Comparison of ENCODE assay signal across 27 cellular contexts in the genomic region with DNA sequence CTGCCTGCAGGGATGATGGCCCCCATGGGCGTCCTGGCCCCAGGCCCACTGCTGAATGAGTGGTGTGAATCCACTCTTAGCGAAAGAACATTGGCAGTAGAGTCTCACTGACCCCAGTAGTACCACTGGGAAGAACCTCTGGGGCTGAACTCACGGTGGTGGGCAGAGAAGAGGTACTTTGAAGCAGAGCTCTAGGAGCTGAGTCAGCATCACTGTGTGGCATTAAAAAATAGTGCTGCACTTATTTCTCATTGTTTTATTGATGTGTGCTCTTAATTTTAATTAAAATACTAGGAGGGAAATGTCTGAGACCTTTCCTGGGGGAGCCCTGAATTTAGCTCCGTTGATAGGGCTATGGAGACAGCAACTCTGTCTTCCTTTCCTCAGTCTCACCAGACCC.
DNase-seq lines count a peak whose midpoint lies in the region; ATAC-seq, FAIRE-seq and TF ChIP-seq lines count a peak whose summit lies in the region.
"Had no signal": no experiment of that assay in that cellular context is flagged by ENCODE, and none has a peak within 500 bp of the region (broad histone marks: within the 10 kb centered on the region; RNA-seq: fewer than 3 reads in every experiment).

No MANE protein-coding gene starts in this region.

- H3K27me3 Mint-ChIP-seq in stimulated activated memory B cell treated with anti-CD40 and anti-IgM and Interleukin-4, amounts not matched to agents 10 μg/mL and 1 μg/mL and 100 μg/mL, for 72 hours, result peaks cover 9% of the 10 kb centered on the region

- H4K20me1 ChIP-seq in H1 (replicated peaks in 1 of 2; ENCODE audit: control insufficient read depth in 1 of 2, insufficient read depth in 2 of 2, low read length in 2 of 2), result no peaks in the 10 kb centered on the region
- H4K20me1 ChIP-seq: BLaER1 treated with 17β-estradiol and CSF1 and Interleukin-3, amounts not matched to agents 10 nM and 100 nM had no signal

- H2BK20ac ChIP-seq in H1 (ENCODE audit: low read length), result no peak overlapping the region

- no peak overlapping the region for H3K56ac ChIP-seq in H1 (replicated peaks; ENCODE audit: insufficient read length, low read depth, low read length)

- H3K23ac ChIP-seq in H1 (ENCODE audit: insufficient read length) (no peak overlapping the region), neuronal stem cell (ENCODE audit: low read depth, low read length, poor library complexity) (no peak overlapping the region)

- TF ChIP-seq CTCF in A549 (IDR thresholded peaks at IDR 0.05), result no peak
- TF ChIP-seq CTCF in H1 (IDR thresholded peaks at IDR 0.05; ENCODE audit: control extremely low read depth in 1 of 3, insufficient read depth in 1 of 3, low read depth in 1 of 3, low read length in 3 of 3), result no peak

- H3K4me1 Mint-ChIP-seq in stimulated activated memory B cell treated with anti-CD40 and anti-IgM and Interleukin-4, amounts not matched to agents 10 μg/mL and 1 μg/mL and 100 μg/mL, for 72 hours, result no peaks in the 10 kb centered on the region
- H3K4me1 Mint-ChIP-seq: B cell; CD4-positive, alpha-beta memory T cell; CD8-positive, alpha-beta memory T cell had no signal

- H3K9me3 Mint-ChIP-seq in stimulated activated memory B cell treated with anti-CD40 and anti-IgM and Interleukin-4, amounts not matched to agents 10 μg/mL and 1 μg/mL and 100 μg/mL, for 72 hours, result no peaks in the 10 kb centered on the region

- no peak overlapping the region for H3K27ac Mint-ChIP-seq in stimulated activated memory B cell treated with anti-CD40 and anti-IgM and Interleukin-4, amounts not matched to agents 10 μg/mL and 1 μg/mL and 100 μg/mL, for 72 hours
- H3K27ac Mint-ChIP-seq: B cell; CD4-positive, alpha-beta memory T cell had no signal

- H3K14ac ChIP-seq in H1 (ENCODE audit: insufficient read length) (no peak overlapping the region), neuronal stem cell (ENCODE audit: low read length) (peak overlapping the region; percentile 66)

- WGBS in A549 (ENCODE audit: missing lambda C conversion rate), result 25% methylated on average over 3 of the region's 4 CpGs
- 96% methylated on average over 4 of the region's 4 CpGs; no CpG with 5 or more reads in 1 of the 2 experiments for WGBS in H1 (ENCODE audit: extremely low coverage in 1 of 2, insufficient coverage in 1 of 2, insufficient read length in 1 of 2, insufficient replicate concordance in 2 of 2, low coverage in 1 of 2, low lambda C conversion rate in 2 of 2, missing lambda C conversion rate in 1 of 2), 2 experiments
- no CpG with 5 or more reads among the region's 4 CpGs for WGBS in neuronal stem cell (ENCODE audit: extremely low coverage in 2 of 2, insufficient read length in 2 of 2, insufficient replicate concordance in 1 of 2), 2 donors

- no peaks in the 10 kb centered on the region for H3K79me2 ChIP-seq in H1 (ENCODE audit: control insufficient read depth in 1 of 2, insufficient read depth in 2 of 2, low read length in 2 of 2)

- H2BK120ac ChIP-seq in H1 (replicated peaks; ENCODE audit: low read depth, low read length) (no peak overlapping the region), neuronal stem cell (ENCODE audit: low read depth, low read length) (no peak overlapping the region)

- no peak for ATAC-seq in A549
- ATAC-seq in stimulated activated memory B cell treated with anti-CD40 and anti-IgM and Interleukin-4, amounts not matched to agents 10 μg/mL and 1 μg/mL and 100 μg/mL, for 72 hours, result peak; percentile 28
- ATAC-seq: GM12878 had no signal

- H3K36me3 Mint-ChIP-seq in stimulated activated memory B cell treated with anti-CD40 and anti-IgM and Interleukin-4, amounts not matched to agents 10 μg/mL and 1 μg/mL and 100 μg/mL, for 72 hours, result no peaks in the 10 kb centered on the region
- H3K36me3 Mint-ChIP-seq: CD4-positive, alpha-beta memory T cell had no signal

- H3K23me2 ChIP-seq in H1 (ENCODE audit: low read depth, low read length), result no peaks in the 10 kb centered on the region; the same call in 1 of the 2 replicates

- H3K4me1 ChIP-seq in A549 (no peaks in the 10 kb centered on the region), H1 (replicated peaks in 1 of 4; ENCODE audit: control insufficient read depth in 3 of 4, insufficient read depth in 4 of 4, low read length in 3 of 4) (peaks cover 0 to 4% (median 4%) of the 10 kb centered on the region in 4 experiments; a peak in 3 of 7 replicates), neuronal stem cell (ENCODE audit: control insufficient read depth in 2 of 2, insufficient read depth in 1 of 2, low read depth in 1 of 2, low read length in 2 of 2) (peaks cover 0 to 1% of the 10 kb centered on the region in 2 donors)

- no peak overlapping the region for H2BK5ac ChIP-seq in H1 (ENCODE audit: low read depth, low read length)
- H2BK5ac ChIP-seq in neuronal stem cell (ENCODE audit: low read length), result no peak overlapping the region

- no peak overlapping the region for H2BK12ac ChIP-seq in H1 (ENCODE audit: low read depth, low read length)
- H2BK12ac ChIP-seq in neuronal stem cell (ENCODE audit: low read length), result no peak overlapping the region

- no peaks in the 10 kb centered on the region; the same call in 2 of the 3 replicates for H3K9me3 ChIP-seq in A549
- H3K9me3 ChIP-seq in H1 (ENCODE audit: insufficient read depth in 2 of 2, low read depth in 1 of 2, low read length in 1 of 2), result no peaks in the 10 kb centered on the region
- no peaks in the 10 kb centered on the region for H3K9me3 ChIP-seq in neuronal stem cell (replicated peaks in 1 of 2; ENCODE audit: control insufficient read depth in 2 of 2, insufficient read depth in 1 of 2, low read depth in 1 of 2, low read length in 2 of 2)

- no peak for DNase-seq in A549 (ENCODE audit: low read depth in 1 of 2, low spot score in 1 of 2)
- no peak for DNase-seq in H1 (ENCODE audit: low read depth in 1 of 2, low spot score in 2 of 2)
- no peak for DNase-seq in neuronal stem cell (ENCODE audit: low spot score)
- no peak for DNase-seq in mucosa of gallbladder (ENCODE audit: low spot score)
- DNase-seq in effector CD8-positive, alpha-beta T cell (lab: John Stamatoyannopoulos, UW), result no peak
- DNase-seq in NCI-H128 (lab: John Stamatoyannopoulos, UW; ENCODE audit: unreplicated experiment), result no peak
- DNase-seq: 8988T; AML-193; CD4-positive, alpha-beta memory T cell; CD4-positive, CD25-positive, alpha-beta regulatory T cell; CD8-positive, alpha-beta memory T cell; COR-L47; DMS 273 treated with DMSO at 0.1 percent for 48 hours; DMS153; DMS53; DMS79; DND-41; EL; GDM1 had no signal

- no peak overlapping the region for H3K4me3 Mint-ChIP-seq in stimulated activated memory B cell treated with anti-CD40 and anti-IgM and Interleukin-4, amounts not matched to agents 10 μg/mL and 1 μg/mL and 100 μg/mL, for 72 hours
- H3K4me3 Mint-ChIP-seq: B cell; CD4-positive, alpha-beta memory T cell; CD4-positive, CD25-positive, alpha-beta regulatory T cell; CD8-positive, alpha-beta memory T cell had no signal

- no peak overlapping the region for H2AFZ ChIP-seq in H1 (ENCODE audit: low read length)
- H2AFZ ChIP-seq in neuronal stem cell (ENCODE audit: low read length), result no peak overlapping the region

- POLR2A ChIA-PET in A549 (lab: Yijun Ruan, JAX), result no interaction called here
- POLR2A ChIA-PET in H1 (lab: Charles Lee; ENCODE audit: partially characterized antibody), result no interaction called here

- H3K4me2 ChIP-seq in A549 (no peak overlapping the region), H1 (ENCODE audit: insufficient read depth in 1 of 2, low read depth in 2 of 2, low read length in 2 of 2) (no peak overlapping the region), neuronal stem cell (ENCODE audit: insufficient read depth, low read length, poor library complexity, severe bottlenecking) (no peak overlapping the region)
- H3K4me2 ChIP-seq: BLaER1 treated with 17β-estradiol and CSF1 and Interleukin-3, amounts not matched to agents 10 nM and 100 nM had no signal

- H3K4ac ChIP-seq in H1 (replicated peaks; ENCODE audit: insufficient read length, low read depth, low read length) (no peak overlapping the region), neuronal stem cell (ENCODE audit: low read length) (no peak overlapping the region)

- TF ChIP-seq RAD21 in A549 (conservative IDR thresholded peaks at IDR 0.05 in 1 of 2, IDR thresholded peaks at IDR 0.05 in 1 of 2) (no peak), H1 (IDR thresholded peaks at IDR 0.05 in 1 of 2, conservative IDR thresholded peaks at IDR 0.05 in 1 of 2; ENCODE audit: low read depth in 2 of 2, low read length in 2 of 2) (no peak)

- H4K8ac ChIP-seq in H1 (ENCODE audit: extremely low read depth, insufficient read depth, low read length), result peak overlapping the region; percentile 53; the same call in 1 of the 2 replicates
- no peak overlapping the region for H4K8ac ChIP-seq in neuronal stem cell (ENCODE audit: low read depth, low read length)

- H2BK15ac ChIP-seq in H1 (ENCODE audit: low read length) (no peak overlapping the region), neuronal stem cell (ENCODE audit: low read length) (no peak overlapping the region)

- H3K18ac ChIP-seq in H1 (ENCODE audit: extremely low read depth, low read length) (no peak overlapping the region), neuronal stem cell (ENCODE audit: low read length) (no peak overlapping the region)

- CTCF ChIA-PET in A549 (lab: Yijun Ruan, JAX), result interaction anchor here (1.4 kb wide), 1 partner anchor 29 kb away, joined by 3 read pairs; no protein-coding TSS in a partner anchor
- CTCF ChIA-PET in H1 (lab: Charles Lee; ENCODE audit: partially characterized antibody), result interaction anchor here (0.6 kb wide), 1 partner anchor 42 kb away, joined by 3 read pairs; no protein-coding TSS in a partner anchor

- H3K27ac ChIP-seq in A549, result no peak overlapping the region
- no peak overlapping the region; the same call in 1 of the 2 replicates for H3K27ac ChIP-seq in H1 (ENCODE audit: low read depth, low read length)
- H3K27ac ChIP-seq in neuronal stem cell (replicated peaks; ENCODE audit: low read length), result no peak overlapping the region
- H3K27ac ChIP-seq: BLaER1 treated with 17β-estradiol and CSF1 and Interleukin-3, amounts not matched to agents 10 nM and 100 nM; C4-2B had no signal

- H3K27me3 ChIP-seq in H1 (replicated peaks in 1 of 4; ENCODE audit: control insufficient read depth in 3 of 4, extremely low read depth in 1 of 4, insufficient read depth in 3 of 4, low read length in 3 of 4) (no peaks in the 10 kb centered on the region; a peak in 1 of 7 replicates), neuronal stem cell (ENCODE audit: control insufficient read depth in 3 of 3, insufficient read depth in 3 of 3, low read depth in 1 of 3, low read length in 3 of 3) (peaks cover 0 to 8% (median 0%) of the 10 kb centered on the region in 3 experiments)
- H3K27me3 ChIP-seq: BLaER1 treated with 17β-estradiol and CSF1 and Interleukin-3, amounts not matched to agents 10 nM and 100 nM had no signal

- H4K91ac ChIP-seq in H1 (replicated peaks; ENCODE audit: insufficient read length, low read length) (no peak overlapping the region), neuronal stem cell (ENCODE audit: low read depth, low read length, poor library complexity) (no peak overlapping the region)

- H4K5ac ChIP-seq in H1 (ENCODE audit: insufficient read length, low read depth, low read length), result no peak overlapping the region

- TF ChIP-seq POLR2A in A549 (IDR thresholded peaks at IDR 0.05; ENCODE audit: low read length) (no peak), H1 (IDR thresholded peaks at IDR 0.05; ENCODE audit: control extremely low read depth in 1 of 2, low read depth in 2 of 2, low read length in 2 of 2) (no peak)

- no peak for TF ChIP-seq EP300 in A549 (IDR thresholded peaks at IDR 0.05)
- TF ChIP-seq EP300 in H1 (IDR thresholded peaks at IDR 0.05; ENCODE audit: borderline replicate concordance in 1 of 2, low read depth in 2 of 2, low read length in 2 of 2), result no peak

- H2AK5ac ChIP-seq in H1 (ENCODE audit: low read depth, low read length), result no peak overlapping the region
- no peak overlapping the region for H2AK5ac ChIP-seq in neuronal stem cell (ENCODE audit: low read depth, low read length)

- H3K4me3 ChIP-seq in A549, result no peak overlapping the region
- no peak overlapping the region for H3K4me3 ChIP-seq in H1 (ENCODE audit: extremely low read depth in 1 of 4, insufficient read depth in 2 of 4, low read depth in 3 of 4, low read length in 4 of 4)
- H3K4me3 ChIP-seq in neuronal stem cell (ENCODE audit: low read length in 2 of 2), result no peak overlapping the region
- H3K4me3 ChIP-seq: BLaER1 treated with 17β-estradiol and CSF1 and Interleukin-3, amounts not matched to agents 10 nM and 100 nM; GM12878 had no signal

- H3K9ac ChIP-seq in H1 (replicated peaks in 1 of 4; ENCODE audit: extremely low read depth in 1 of 4, low read depth in 3 of 4, low read length in 3 of 4) (no peak overlapping the region), neuronal stem cell (ENCODE audit: low read depth, low read length, poor library complexity) (no peak overlapping the region)
- H3K9ac ChIP-seq: BLaER1 treated with 17β-estradiol and CSF1 and Interleukin-3, amounts not matched to agents 10 nM and 100 nM had no signal

- H3K36me3 ChIP-seq in H1 (ENCODE audit: control insufficient read depth in 2 of 4, insufficient read depth in 4 of 4, low read length in 3 of 4) (no peaks in the 10 kb centered on the region), neuronal stem cell (replicated peaks in 1 of 2; ENCODE audit: control insufficient read depth in 2 of 2, insufficient read depth in 2 of 2, low read length in 2 of 2) (no peaks in the 10 kb centered on the region)
- H3K36me3 ChIP-seq: BLaER1 treated with 17β-estradiol and CSF1 and Interleukin-3, amounts not matched to agents 10 nM and 100 nM had no signal

- FAIRE-seq in A549 (lab: Jason Lieb, UNC) (no peak), H1 (lab: Jason Lieb, UNC) (no peak)
- FAIRE-seq: A204.1, GM12878, GM12892, GM18507 had no signal

- no peaks in the 10 kb centered on the region for H3K79me1 ChIP-seq in H1 (ENCODE audit: low read depth, low read length)
- H3K79me1 ChIP-seq in neuronal stem cell (ENCODE audit: low read depth, low read length), result peaks cover 3% of the 10 kb centered on the region
